19 cellular contexts compared by ENCODE assay signal in genomic region chr1:220798338-220798737, GRCh38. TPM values are rescaled to one million over a fixed set of nuclear protein-coding genes. Genes with fewer than 3 reads are reported as not detected.
DNase-seq lines count a peak whose midpoint lies in the region; ATAC-seq and TF ChIP-seq lines count a peak whose summit lies in the region.
"Had no signal": no experiment of that assay in that cellular context is flagged by ENCODE, and none has a peak within 500 bp of the region (broad histone marks: within the 10 kb centered on the region; RNA-seq: fewer than 3 reads in every experiment).

No MANE protein-coding gene starts in this region.

- CTCF ChIA-PET in PC-3 (lab: Charles Lee) = no interaction called here
- CTCF ChIA-PET in GM10248 (lab: Yijun Ruan, JAX) = interaction anchor here (2.1 kb wide), 1 partner anchor 23 kb away, joined by 4 read pairs; no protein-coding TSS in a partner anchor
- CTCF ChIA-PET in OCI-LY7 (lab: Charles Lee; ENCODE audit: unreplicated experiment) = no interaction called here

- ATAC-seq in Right ventricle myocardium superior (ENCODE audit: poor library complexity) (no peak), PC-3 (peak; percentile 51)
- ATAC-seq: CD8-positive, alpha-beta T cell had no signal

- no peak overlapping the region for H3K27ac ChIP-seq in right atrium auricular region
- no peak overlapping the region for H3K27ac ChIP-seq in PC-3 (ENCODE audit: low read length)
- no peak overlapping the region for H3K27ac ChIP-seq in OCI-LY7 (ENCODE audit: low read depth, low read length, poor library complexity, severe bottlenecking)
- H3K27ac ChIP-seq in thyroid gland = no peak overlapping the region
- H3K27ac ChIP-seq: 22Rv1, BLaER1, C4-2B had no signal

- H3K27me3 ChIP-seq in right atrium auricular region (no peaks in the 10 kb centered on the region), PC-3 (ENCODE audit: low read length) (no peaks in the 10 kb centered on the region), thyroid gland (no peaks in the 10 kb centered on the region)
- H3K27me3 ChIP-seq: BLaER1 had no signal

- H3K4me2 ChIP-seq in PC-3 (ENCODE audit: low read length) = no peak overlapping the region
- H3K4me2 ChIP-seq in OCI-LY7 (ENCODE audit: low read length) = no peak overlapping the region
- H3K4me2 ChIP-seq: BLaER1 had no signal

- H3K4me3 ChIP-seq in right atrium auricular region = no peak overlapping the region
- no peak overlapping the region for H3K4me3 ChIP-seq in PC-3 (ENCODE audit: low read length)
- no peak overlapping the region for H3K4me3 ChIP-seq in OCI-LY7 (ENCODE audit: low read depth, low read length, poor library complexity, severe bottlenecking)
- H3K4me3 ChIP-seq in thyroid gland (replicated peaks in 1 of 3) = no peak overlapping the region
- H3K4me3 ChIP-seq: BLaER1 had no signal

- H3K4me1 ChIP-seq in right atrium auricular region (no peaks in the 10 kb centered on the region), PC-3 (ENCODE audit: insufficient read depth, low read length) (peaks cover 14% of the 10 kb centered on the region; the same call in 1 of the 2 replicates), OCI-LY7 (ENCODE audit: insufficient read depth, low read length, poor library complexity, severe bottlenecking) (no peaks in the 10 kb centered on the region), thyroid gland (no peaks in the 10 kb centered on the region)
- H3K4me1 ChIP-seq: BLaER1 had no signal

- H3K36me3 ChIP-seq in right atrium auricular region = no peaks in the 10 kb centered on the region
- peaks cover 34% of the 10 kb centered on the region for H3K36me3 ChIP-seq in PC-3 (ENCODE audit: low read depth, low read length)
- H3K36me3 ChIP-seq in OCI-LY7 (ENCODE audit: insufficient read depth, low read length) = no peaks in the 10 kb centered on the region
- H3K36me3 ChIP-seq in thyroid gland = peaks cover 18 to 30% of the 10 kb centered on the region in 2 donors
- H3K36me3 ChIP-seq: BLaER1 had no signal

- TF ChIP-seq CTCF in right atrium auricular region (IDR thresholded peaks at IDR 0.05) (no peak), PC-3 (conservative IDR thresholded peaks at IDR 0.05; ENCODE audit: low read depth, low read length) (no peak), GM10248 (IDR thresholded peaks at IDR 0.05; ENCODE audit: control extremely low read depth, extremely low read depth, low read depth, missing control alignments) (no peak), OCI-LY7 (conservative IDR thresholded peaks at IDR 0.05; ENCODE audit: low read length) (no peak), thyroid gland (IDR thresholded peaks at IDR 0.05) (no peak)

- no peaks in the 10 kb centered on the region for H4K20me1 ChIP-seq in PC-3 (ENCODE audit: low read length)
- H4K20me1 ChIP-seq in OCI-LY7 (ENCODE audit: insufficient read depth, low read length) = no peaks in the 10 kb centered on the region
- H4K20me1 ChIP-seq: BLaER1 had no signal

- POLR2A ChIA-PET in PC-3 (lab: Charles Lee; ENCODE audit: unreplicated experiment) (no interaction called here), GM10248 (lab: Yijun Ruan, JAX) (no interaction called here), OCI-LY7 (lab: Charles Lee) (no interaction called here)

- intact Hi-C loops in Right ventricle myocardium superior (cut with DNase I) (no loop called here), PC-3 (cut with micrococcal nuclease) (no loop called here), OCI-LY7 (cut with micrococcal nuclease; ENCODE audit: unreplicated experiment) (no loop called here), thyroid gland (cut with DNase I) (no loop called here)

- H3K9me2 ChIP-seq in PC-3 (replicated peaks; ENCODE audit: low read length) (no peaks in the 10 kb centered on the region), OCI-LY7 (ENCODE audit: insufficient read depth, low read length) (no peaks in the 10 kb centered on the region)

- H2AFZ ChIP-seq in PC-3 (ENCODE audit: low read length) = no peak overlapping the region
- no peak overlapping the region for H2AFZ ChIP-seq in OCI-LY7 (ENCODE audit: low read length)

- no peak overlapping the region for H3K9ac ChIP-seq in PC-3 (ENCODE audit: low read length)
- H3K9ac ChIP-seq: BLaER1 had no signal

- BruUV-seq in PC-3 (replicated peaks; lab: Mats Ljungman, UMichigan) = no TSS peak
- no TSS peak for BruUV-seq in OCI-LY7 (replicated peaks; lab: Mats Ljungman, UMichigan)

- H3F3A ChIP-seq in PC-3 (ENCODE audit: low read length, unreplicated experiment) = no peaks in the 10 kb centered on the region

- no peak for TF ChIP-seq POLR2A in thyroid gland (IDR thresholded peaks at IDR 0.05)

- H3K79me2 ChIP-seq in PC-3 (ENCODE audit: low read length) = no peaks in the 10 kb centered on the region
- no peaks in the 10 kb centered on the region for H3K79me2 ChIP-seq in OCI-LY7 (ENCODE audit: insufficient read depth, low read depth, low read length)

- H3K9me3 ChIP-seq in right atrium auricular region (no peaks in the 10 kb centered on the region), PC-3 (ENCODE audit: low read length) (no peaks in the 10 kb centered on the region), OCI-LY7 (ENCODE audit: low read length) (no peaks in the 10 kb centered on the region), thyroid gland (no peaks in the 10 kb centered on the region)

- DNase-seq in right atrium auricular region (ENCODE audit: low spot score) (peak; percentile 44), Right ventricle myocardium superior (no peak), PC-3 (peak; percentile 72), T1000 (lab: John Stamatoyannopoulos, UW) (peak; percentile 42), NCI-H1930 (lab: John Stamatoyannopoulos, UW) (no peak), GM10248 (ENCODE audit: extremely low spot score) (no peak), OCI-LY7 (ENCODE audit: low spot score) (no peak), thyroid gland (no peak)
- DNase-seq: CD4-positive, CD25-positive, alpha-beta regulatory T cell; CD8-positive, alpha-beta T cell; DMS 273 treated with DMSO at 0.1 percent for 48 hours; DMS79; GF-D8; GOT3; HCEC 1CT had no signal

- WGBS in thyroid gland, 2 donors = 93 to 100% methylated on average over 2 of the region's 2 CpGs

RNA-seq across cellular contexts. Expression of gene MTARC1, which starts 11.6 kb away (rescaled TPM):
- total RNA-seq in right atrium auricular region (1 to 10 TPM; 4.0 to 6.1 TPM), Right ventricle myocardium superior (6.9 TPM), PC-3 (2014; rRNA removed) (48.5 and 50.2 TPM in 2 replicates), OCI-LY7 (2022) (not detected in 2 replicates), thyroid gland (10 to 100 TPM; 44.0 to 96.5 (median 59.7) TPM)
- total RNA-seq in OCI-LY7 (2014; rRNA removed; shearing (Covaris generic)) = not detected in 2 replicates
- total RNA-seq: CD4-positive, CD25-positive, alpha-beta regulatory T cell; CD8-positive, alpha-beta T cell; G401 had no signal

RNA-seq across cellular contexts. Expression of gene MTARC2, which starts 50.2 kb away (rescaled TPM):
- total RNA-seq in right atrium auricular region (10 to 100 TPM; 13.6 to 23.6 TPM), Right ventricle myocardium superior (23.2 TPM), PC-3 (2014; rRNA removed) (13.3 and 17.7 TPM in 2 replicates), OCI-LY7 (2022) (not detected in 2 replicates), thyroid gland (10 to 100 TPM; 69.5 to 81.3 (median 75.8) TPM)
- total RNA-seq in OCI-LY7 (2014; rRNA removed; shearing (Covaris generic)) = not detected in 2 replicates
- total RNA-seq: CD4-positive, CD25-positive, alpha-beta regulatory T cell; CD8-positive, alpha-beta T cell; G401 had no signal

Comparison
In these comparisons a context has a peak if more than half of its experiments do, and no peak if none do; other contexts are left out.
1. DNase-seq: peak in right atrium auricular region (single experiment), PC-3 (single experiment) and T1000 (single experiment); none in Right ventricle myocardium superior (single experiment), NCI-H1930 (0 of 2), GM10248 (single experiment), OCI-LY7 (single experiment) and thyroid gland (0 of 2).
2. RNA of gene MTARC2, which starts 50.2 kb away (total RNA-seq): 69.5 to 81.3 TPM in thyroid gland, 13.6 to 23.6 TPM in right atrium auricular region, 23.2 TPM in Right ventricle myocardium superior (single experiment) and 13.3 to 17.7 TPM in PC-3; not detected in OCI-LY7; every median in the first group is over 10 times any median in the second.